1 cellular context compared by ENCODE assay signal in the genomic region with DNA sequence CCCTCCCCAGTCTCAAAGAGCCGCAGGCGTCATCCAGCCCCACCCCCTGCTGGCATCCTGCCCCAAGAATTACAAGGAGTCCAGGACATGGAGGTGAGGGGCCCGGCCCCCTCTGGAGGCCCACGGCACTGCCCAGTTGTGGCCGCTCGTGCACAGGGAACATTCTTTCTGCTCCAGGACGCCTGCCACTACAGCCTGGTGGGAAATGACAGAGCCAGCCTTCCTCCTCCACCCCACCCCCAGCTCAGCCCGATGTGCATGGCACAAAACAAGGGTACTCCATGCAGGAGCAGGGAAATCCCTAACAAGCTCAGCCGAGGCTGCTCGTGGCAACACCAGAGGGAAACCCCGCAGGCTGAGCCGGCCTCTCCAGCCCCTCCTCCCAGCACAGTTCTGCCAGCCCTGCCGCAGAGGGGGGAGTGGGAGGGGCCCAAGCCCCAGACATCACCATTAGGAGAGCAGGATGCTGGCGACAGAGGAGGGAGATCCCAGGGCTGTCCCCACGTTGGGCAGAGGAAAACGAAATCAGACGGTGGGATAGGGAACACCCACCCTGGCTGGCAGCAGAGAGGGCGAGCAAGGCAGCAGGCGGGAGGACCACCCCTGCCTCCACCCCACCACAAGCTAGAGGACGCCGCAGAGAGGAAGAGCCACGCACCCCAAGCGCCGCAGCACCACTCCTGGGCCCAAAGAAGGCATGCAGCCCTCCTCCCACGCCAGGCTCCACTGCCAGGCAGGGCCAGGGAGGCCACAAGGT.
TF ChIP-seq lines count a peak whose summit lies in the region.

No MANE protein-coding gene starts in this region.

TF ChIP-seq in IMR-90, 13 proteins besides CTCF, POLR2A, EP300 and RAD21 (continued from another document):
- TF ChIP-seq CEBPB (IDR thresholded peaks at IDR 0.05; ENCODE audit: low read depth, low read length) (no peak), NFE2L2 (IDR thresholded peaks at IDR 0.05; ENCODE audit: low read depth, low read length) (no peak), RFX5 (IDR thresholded peaks at IDR 0.05; ENCODE audit: low read depth, low read length) (no peak), MAZ (IDR thresholded peaks at IDR 0.05; ENCODE audit: borderline replicate concordance, low read depth, low read length) (no peak), CHD1 (IDR thresholded peaks at IDR 0.05; ENCODE audit: low read depth, low read length) (no peak), MAFK (IDR thresholded peaks at IDR 0.05; ENCODE audit: low read depth, low read length) (no peak), MXI1 (IDR thresholded peaks at IDR 0.05; ENCODE audit: borderline replicate concordance, low read depth, low read length) (no peak)
